In the genomic region with DNA sequence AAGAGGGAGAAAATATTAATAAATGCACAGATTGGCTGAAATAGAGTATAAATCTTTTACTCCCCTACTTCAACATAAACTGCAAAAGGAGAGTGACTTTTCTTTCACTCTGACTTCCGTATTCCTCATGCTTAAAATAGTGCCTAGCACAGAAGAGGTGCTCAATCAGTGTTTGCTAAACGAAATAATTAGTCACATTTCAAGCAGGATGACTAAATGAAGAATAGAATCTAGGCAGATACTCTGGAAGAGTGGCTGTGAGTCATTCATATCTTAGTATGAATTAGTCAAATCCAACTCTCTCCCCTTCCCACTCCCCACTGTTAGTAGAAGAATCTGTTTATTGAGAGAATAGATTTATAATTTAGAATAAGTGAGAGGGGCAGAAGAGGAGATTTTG, we compare ENCODE assay signal across 12 cellular contexts. TPM values are rescaled to one million over a fixed set of nuclear protein-coding genes. Genes with fewer than 3 reads are reported as not detected.
DNase-seq lines count a peak whose midpoint lies in the region; ATAC-seq and TF ChIP-seq lines count a peak whose summit lies in the region.
"Had no signal": no experiment of that assay in that cellular context is flagged by ENCODE, and none has a peak within 500 bp of the region (broad histone marks: within the 10 kb centered on the region; RNA-seq: fewer than 3 reads in every experiment).

No MANE protein-coding gene starts in this region.

- peaks cover 8 to 26% (median 11%) of the 10 kb centered on the region in 4 donors for H3K4me1 ChIP-seq in esophagus muscularis mucosa

- intact Hi-C loops in esophagus muscularis mucosa (cut with DNase I): loop anchor here (10.0 kb wide), 1 partner anchor 560 kb away; a partner anchor contains a TSS

- no peaks in the 10 kb centered on the region for H3K9me3 Mint-ChIP-seq in activated T-cell treated with anti-CD3 and anti-CD28 coated beads, Interleukin-2, amount 50 U/mL, for 72 hours
- H3K9me3 Mint-ChIP-seq: nephron progenitor cell had no signal

- no peak for DNase-seq in activated T-cell treated with anti-CD3 and anti-CD28 coated beads, Interleukin-2, amount 50 U/mL, for 72 hours
- DNase-seq in activated T-cell treated with anti-CD3 and anti-CD28 coated beads, Interleukin-2, amount 50 U/mL, for 1 hour: no peak
- DNase-seq in M059J (ENCODE audit: low read depth): peak; percentile 87
- DNase-seq in choroid plexus epithelial cell (ENCODE audit: low read depth): peak; percentile 51
- no peak for DNase-seq in stimulated activated naive CD8-positive, alpha-beta T cell treated with anti-CD3 and anti-CD28 coated beads, Interleukin-15, Interleukin-2, amounts not matched to agents 100 U/mL and 50 U/mL, for 24 hours
- no peak for DNase-seq in esophagus muscularis mucosa (ENCODE audit: extremely low spot score)
- DNase-seq: effector CD8-positive, alpha-beta T cell; NCI-H524 treated with DMSO at 0.1 percent for 48 hours; nephron progenitor cell had no signal

- H3K27me3 ChIP-seq in esophagus muscularis mucosa: no peaks in the 10 kb centered on the region

- ATAC-seq in activated T-cell treated with anti-CD3 and anti-CD28 coated beads, Interleukin-2, amount 50 U/mL, for 72 hours (replicated peaks in 1 of 2): peak; percentile 65 to 69
- peak; percentile 68 for ATAC-seq in stimulated activated naive CD8-positive, alpha-beta T cell treated with anti-CD3 and anti-CD28 coated beads, Interleukin-15, Interleukin-2, amounts not matched to agents 100 U/mL and 50 U/mL, for 24 hours
- ATAC-seq in GM21529 (IDR thresholded peaks at IDR 0.05; ENCODE audit: unreplicated experiment) (no peak), HG03108 (IDR thresholded peaks at IDR 0.05; ENCODE audit: unreplicated experiment) (no peak)

- no peak for TF ChIP-seq POLR2A in esophagus muscularis mucosa (IDR thresholded peaks at IDR 0.05; ENCODE audit: low read depth)

- WGBS in esophagus muscularis mucosa: 41% methylated on average over 2 of the region's 2 CpGs

- peak overlapping the region; percentile 57 to 90 for H3K4me3 Mint-ChIP-seq in activated T-cell treated with anti-CD3 and anti-CD28 coated beads, Interleukin-2, amount 50 U/mL, for 72 hours
- H3K4me3 Mint-ChIP-seq: CD14-positive monocyte, nephron progenitor cell had no signal

- TF ChIP-seq EP300 in esophagus muscularis mucosa (IDR thresholded peaks at IDR 0.05): no peak

- TF ChIP-seq CTCF in choroid plexus epithelial cell (conservative IDR thresholded peaks at IDR 0.05; ENCODE audit: low read depth, low read length) (no peak), esophagus muscularis mucosa (IDR thresholded peaks at IDR 0.05) (no peak)

- H3K9me3 ChIP-seq in esophagus muscularis mucosa: no peaks in the 10 kb centered on the region

- peak overlapping the region; percentile 96 for H3K27ac Mint-ChIP-seq in activated T-cell treated with anti-CD3 and anti-CD28 coated beads, Interleukin-2, amount 50 U/mL, for 72 hours
- H3K27ac Mint-ChIP-seq: nephron progenitor cell had no signal

- H3K4me1 Mint-ChIP-seq in activated T-cell treated with anti-CD3 and anti-CD28 coated beads, Interleukin-2, amount 50 U/mL, for 72 hours (ENCODE audit: low read depth): peaks cover 86% of the 10 kb centered on the region

- H3K4me3 ChIP-seq in choroid plexus epithelial cell (ENCODE audit: low read depth, low read length): no peak overlapping the region
- no peak overlapping the region for H3K4me3 ChIP-seq in esophagus muscularis mucosa

- peaks cover 27 to 39% of the 10 kb centered on the region in 2 donors for H3K36me3 Mint-ChIP-seq in activated T-cell treated with anti-CD3 and anti-CD28 coated beads, Interleukin-2, amount 50 U/mL, for 72 hours (ENCODE audit: insufficient read depth in 2 of 2)

- peaks cover 0 to 21% (median 4%) of the 10 kb centered on the region in 4 donors for H3K36me3 ChIP-seq in esophagus muscularis mucosa

- no peak overlapping the region for H3K27ac ChIP-seq in esophagus muscularis mucosa (replicated peaks in 1 of 4)

- no peaks in the 10 kb centered on the region for H3K27me3 Mint-ChIP-seq in activated T-cell treated with anti-CD3 and anti-CD28 coated beads, Interleukin-2, amount 50 U/mL, for 72 hours (ENCODE audit: low read depth)

RNA-seq across cellular contexts. Expression of a gene that starts 4.8 kb away (rescaled TPM):
- total RNA-seq in activated T-cell treated with anti-CD3 and anti-CD28 coated beads, Interleukin-2, amount 50 U/mL, for 72 hours: 10 to 100 TPM; 16.4 to 36.3 TPM
- 26.7 and 31.2 TPM in 2 replicates for total RNA-seq in M059J (2014; rRNA removed; shearing (Covaris generic))
- total RNA-seq in esophagus muscularis mucosa: 1 to 10 TPM in 3 of 4 donors, under 1 TPM in 1; 0.65 to 4.5 (median 2.6) TPM

RNA-seq across cellular contexts. Expression of a gene that starts 17.5 kb away (rescaled TPM):
- 10 to 100 TPM; 48.6 to 49.9 TPM for total RNA-seq in activated T-cell treated with anti-CD3 and anti-CD28 coated beads, Interleukin-2, amount 50 U/mL, for 72 hours
- 43.5 and 44.9 TPM in 2 replicates for total RNA-seq in M059J (2014; rRNA removed; shearing (Covaris generic))
- 10 to 100 TPM; 11.1 to 18.3 (median 11.7) TPM for total RNA-seq in esophagus muscularis mucosa

RNA-seq across cellular contexts. Expression of a gene that starts 55.1 kb away (rescaled TPM):
- total RNA-seq in activated T-cell treated with anti-CD3 and anti-CD28 coated beads, Interleukin-2, amount 50 U/mL, for 72 hours: 1 to 10 TPM; 1.3 to 3.0 TPM
- 20.7 and 28.1 TPM in 2 replicates for total RNA-seq in M059J (2014; rRNA removed; shearing (Covaris generic))
- 1 to 10 TPM; 2.5 to 4.2 (median 2.9) TPM for total RNA-seq in esophagus muscularis mucosa

Comparison
In these comparisons a context has a peak if more than half of its experiments do, and no peak if none do; other contexts are left out.
1. ATAC-seq: peak in activated T-cell treated with anti-CD3 and anti-CD28 coated beads, Interleukin-2, amount 50 U/mL, for 72 hours (2 of 2) and stimulated activated naive CD8-positive, alpha-beta T cell treated with anti-CD3 and anti-CD28 coated beads, Interleukin-15, Interleukin-2, amounts not matched to agents 100 U/mL and 50 U/mL, for 24 hours (single experiment); none in GM21529 (single experiment) and HG03108 (single experiment).
2. DNase-seq: peak in M059J (single experiment) and choroid plexus epithelial cell (single experiment); none in activated T-cell treated with anti-CD3 and anti-CD28 coated beads, Interleukin-2, amount 50 U/mL, for 72 hours (0 of 2), activated T-cell treated with anti-CD3 and anti-CD28 coated beads, Interleukin-2, amount 50 U/mL, for 1 hour (single experiment), stimulated activated naive CD8-positive, alpha-beta T cell treated with anti-CD3 and anti-CD28 coated beads, Interleukin-15, Interleukin-2, amounts not matched to agents 100 U/mL and 50 U/mL, for 24 hours (single experiment) and esophagus muscularis mucosa (single experiment).